ENCODE assay signal across 23 cellular contexts in genomic region chr14:49492151-49492550, GRCh38.
DNase-seq lines count a peak whose midpoint lies in the region; ATAC-seq and TF ChIP-seq lines count a peak whose summit lies in the region.
"Had no signal": no experiment of that assay in that cellular context is flagged by ENCODE, and none has a peak within 500 bp of the region (broad histone marks: within the 10 kb centered on the region; RNA-seq: fewer than 3 reads in every experiment).

No MANE protein-coding gene starts in this region.

- H3K4me3 ChIP-seq in PC-3 (ENCODE audit: low read length) (no peak overlapping the region), right lobe of liver (no peak overlapping the region), psoas muscle (no peak overlapping the region)
- H3K4me3 ChIP-seq: A549; BLaER1 treated with 17β-estradiol and CSF1 and Interleukin-3, amounts not matched to agents 10 nM and 100 nM; GM12878; HAP-1 had no signal

- no peak for TF ChIP-seq POLR2A in right lobe of liver (IDR thresholded peaks at IDR 0.05)

- BruUV-seq in PC-3 (replicated peaks; lab: Mats Ljungman, UMichigan): no TSS peak

- H3K27ac ChIP-seq in PC-3 (ENCODE audit: low read length) (no peak overlapping the region), right lobe of liver (peak overlapping the region in 1 of 3 donors; percentile 49), psoas muscle (no peak overlapping the region)
- H3K27ac ChIP-seq: A549; BLaER1 treated with 17β-estradiol and CSF1 and Interleukin-3, amounts not matched to agents 10 nM and 100 nM had no signal

- CTCF ChIA-PET in PC-3 (lab: Charles Lee): interaction anchor here (0.6 kb wide), 1 partner anchor 212 kb away, joined by 3 read pairs; no protein-coding TSS in a partner anchor

- DNase-seq in PC-3 (peak; percentile 38), left lobe of liver (ENCODE audit: low spot score) (peak; percentile 47), right lobe of liver (peak in 2 of 3 donors; percentile 25 to 48), iPS-NIHi7 (ENCODE audit: extremely low spot score) (no peak), NCI-H2029 treated with DMSO at 0.1 percent for 48 hours (lab: John Stamatoyannopoulos, UW) (no peak), psoas muscle (no peak), NOMO-1 (lab: John Stamatoyannopoulos, UW; ENCODE audit: unreplicated experiment in 2 of 2) (no peak)
- DNase-seq: 8988T; ACHN; AML-193; BE2C; CD4-positive, alpha-beta T cell; CD8-positive, alpha-beta memory T cell; DMS 273 treated with DMSO at 0.1 percent for 48 hours; DMS79; EL; GDM1; GOT3; HFFc6 had no signal

- no peak overlapping the region for H3K9ac ChIP-seq in PC-3 (ENCODE audit: low read length)
- H3K9ac ChIP-seq: BLaER1 treated with 17β-estradiol and CSF1 and Interleukin-3, amounts not matched to agents 10 nM and 100 nM had no signal

- TF ChIP-seq CTCF in PC-3 (conservative IDR thresholded peaks at IDR 0.05; ENCODE audit: low read depth, low read length) (no peak), right lobe of liver (IDR thresholded peaks at IDR 0.05) (no peak), psoas muscle (IDR thresholded peaks at IDR 0.05) (no peak)

- peaks cover 4% of the 10 kb centered on the region; the same call in 1 of the 2 replicates for H3K4me1 ChIP-seq in PC-3 (ENCODE audit: insufficient read depth, low read length)
- H3K4me1 ChIP-seq in right lobe of liver: peaks cover 0 to 7% (median 2%) of the 10 kb centered on the region in 4 donors
- no peaks in the 10 kb centered on the region for H3K4me1 ChIP-seq in psoas muscle
- H3K4me1 ChIP-seq: A549; BE2C; BLaER1 treated with 17β-estradiol and CSF1 and Interleukin-3, amounts not matched to agents 10 nM and 100 nM; HAP-1 had no signal

- H3F3A ChIP-seq in PC-3 (ENCODE audit: low read length, unreplicated experiment): no peaks in the 10 kb centered on the region

- H3K36me3 ChIP-seq in PC-3 (ENCODE audit: low read depth, low read length): no peaks in the 10 kb centered on the region
- H3K36me3 ChIP-seq in right lobe of liver: no peaks in the 10 kb centered on the region
- H3K36me3 ChIP-seq in psoas muscle (ENCODE audit: insufficient read depth in 1 of 2, low read depth in 1 of 2): no peaks in the 10 kb centered on the region
- H3K36me3 ChIP-seq: BE2C; BLaER1 treated with 17β-estradiol and CSF1 and Interleukin-3, amounts not matched to agents 10 nM and 100 nM; HAP-1 had no signal

- no peaks in the 10 kb centered on the region for H3K9me3 ChIP-seq in PC-3 (ENCODE audit: low read length)
- H3K9me3 ChIP-seq in right lobe of liver: no peaks in the 10 kb centered on the region
- no peaks in the 10 kb centered on the region for H3K9me3 ChIP-seq in psoas muscle
- H3K9me3 ChIP-seq: A549; BE2C; BLaER1 treated with 17β-estradiol and CSF1 and Interleukin-3, amounts not matched to agents 10 nM and 100 nM; HAP-1 had no signal

- ATAC-seq in PC-3 (no peak), left lobe of liver (peak; percentile 91), right lobe of liver (peak; percentile 91 to 98 (median 94)), psoas muscle (no peak)
- ATAC-seq: A549, GM12878 had no signal

- no peaks in the 10 kb centered on the region for H3K79me2 ChIP-seq in PC-3 (ENCODE audit: low read length)

- intact Hi-C loops in PC-3 (cut with micrococcal nuclease): no loop called here
- intact Hi-C loops in right lobe of liver (cut with DNase I): no loop called here
- intact Hi-C loops in psoas muscle (cut with DNase I): no loop called here

- no peaks in the 10 kb centered on the region for H4K20me1 ChIP-seq in PC-3 (ENCODE audit: low read length)
- H4K20me1 ChIP-seq: BLaER1 treated with 17β-estradiol and CSF1 and Interleukin-3, amounts not matched to agents 10 nM and 100 nM had no signal

- WGBS in right lobe of liver (ENCODE audit: insufficient coverage, low coverage, low lambda C conversion rate, missing lambda C conversion rate): 28% methylated on average over 3 of the region's 3 CpGs
- 41 to 52% (median 42%) methylated on average over 3 of the region's 3 CpGs for WGBS in psoas muscle, 3 donors

- POLR2A ChIA-PET in PC-3 (lab: Charles Lee; ENCODE audit: unreplicated experiment): no interaction called here

- no peaks in the 10 kb centered on the region for H3K9me2 ChIP-seq in PC-3 (replicated peaks; ENCODE audit: low read length)

- no peak overlapping the region for H2AFZ ChIP-seq in PC-3 (ENCODE audit: low read length)

- H3K27me3 ChIP-seq in PC-3 (ENCODE audit: low read length): peaks cover 7% of the 10 kb centered on the region; the same call in 1 of the 2 replicates
- H3K27me3 ChIP-seq in right lobe of liver: no peaks in the 10 kb centered on the region
- H3K27me3 ChIP-seq in psoas muscle (ENCODE audit: insufficient read depth in 3 of 3, low read length in 2 of 3): no peaks in the 10 kb centered on the region
- H3K27me3 ChIP-seq: BLaER1 treated with 17β-estradiol and CSF1 and Interleukin-3, amounts not matched to agents 10 nM and 100 nM had no signal

- no peak overlapping the region for H3K4me2 ChIP-seq in PC-3 (ENCODE audit: low read length)
- H3K4me2 ChIP-seq: A549; BLaER1 treated with 17β-estradiol and CSF1 and Interleukin-3, amounts not matched to agents 10 nM and 100 nM had no signal

Comparison
In these comparisons a context has a peak if more than half of its experiments do, and no peak if none do; other contexts are left out.
1. ATAC-seq: peak in left lobe of liver (single experiment) and right lobe of liver (4 of 4); none in PC-3 (single experiment) and psoas muscle (0 of 4).
2. DNase-seq: peak in PC-3 (single experiment), left lobe of liver (single experiment) and right lobe of liver (2 of 3); none in iPS-NIHi7 (single experiment), NCI-H2029 treated with DMSO at 0.1 percent for 48 hours (single experiment), psoas muscle (0 of 2) and NOMO-1 (0 of 2).